Comparison of ENCODE assay signal across 1 cellular context in the genomic region with DNA sequence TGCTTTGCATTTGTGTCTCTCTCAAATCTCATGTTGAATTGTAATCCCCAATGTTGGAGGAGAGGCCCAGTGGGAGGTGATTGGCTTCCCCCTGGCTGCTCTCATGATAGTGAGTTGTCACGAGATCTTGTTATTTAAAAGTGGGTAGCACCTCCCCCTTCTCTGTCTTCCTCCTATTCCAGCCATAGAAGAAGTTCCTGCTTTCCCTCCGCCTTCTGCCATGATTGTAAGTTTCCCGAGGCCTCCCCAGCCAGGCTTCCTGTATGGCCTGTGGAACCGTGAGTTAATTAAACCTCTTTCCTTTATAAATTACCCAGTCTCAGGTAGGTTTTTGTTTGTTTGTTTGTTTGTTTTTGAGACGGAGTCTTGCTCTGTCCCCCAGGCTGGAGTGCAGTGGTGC.
TF ChIP-seq lines count a peak whose summit lies in the region.

No MANE protein-coding gene starts in this region.

TF ChIP-seq in K562, 482 proteins besides CTCF, POLR2A, EP300 and RAD21:
- TF ChIP-seq CHD2 (IDR thresholded peaks at IDR 0.05; ENCODE audit: low read depth, low read length) (peak; percentile 68; the same call in 1 of the 2 replicates), POLR2H (tag; IDR thresholded peaks at IDR 0.05; ENCODE audit: low read depth) (peak; percentile 85), ARID4B (CRISPR knock-in tag; IDR thresholded peaks at IDR 0.05) (no peak), OTX1 (CRISPR knock-in tag; IDR thresholded peaks at IDR 0.05) (0 out of 2 replicates have a peak, but pooled peaks have one; percentile 14), DNMT1 (IDR thresholded peaks at IDR 0.05) (no peak), ZNF766 (CRISPR knock-in tag; conservative IDR thresholded peaks at IDR 0.05) (peak; percentile 71), L3MBTL2 (IDR thresholded peaks at IDR 0.05) (peak; percentile 56), SETDB1 (IDR thresholded peaks at IDR 0.05; ENCODE audit: low read length) (no peak), VEZF1 (CRISPR knock-in tag; IDR thresholded peaks at IDR 0.05) (peak; percentile 51; the same call in 1 of the 2 replicates), TFE3 (CRISPR knock-in tag; IDR thresholded peaks at IDR 0.05) (peak; percentile 33)
- TF ChIP-seq, protein P1, sequence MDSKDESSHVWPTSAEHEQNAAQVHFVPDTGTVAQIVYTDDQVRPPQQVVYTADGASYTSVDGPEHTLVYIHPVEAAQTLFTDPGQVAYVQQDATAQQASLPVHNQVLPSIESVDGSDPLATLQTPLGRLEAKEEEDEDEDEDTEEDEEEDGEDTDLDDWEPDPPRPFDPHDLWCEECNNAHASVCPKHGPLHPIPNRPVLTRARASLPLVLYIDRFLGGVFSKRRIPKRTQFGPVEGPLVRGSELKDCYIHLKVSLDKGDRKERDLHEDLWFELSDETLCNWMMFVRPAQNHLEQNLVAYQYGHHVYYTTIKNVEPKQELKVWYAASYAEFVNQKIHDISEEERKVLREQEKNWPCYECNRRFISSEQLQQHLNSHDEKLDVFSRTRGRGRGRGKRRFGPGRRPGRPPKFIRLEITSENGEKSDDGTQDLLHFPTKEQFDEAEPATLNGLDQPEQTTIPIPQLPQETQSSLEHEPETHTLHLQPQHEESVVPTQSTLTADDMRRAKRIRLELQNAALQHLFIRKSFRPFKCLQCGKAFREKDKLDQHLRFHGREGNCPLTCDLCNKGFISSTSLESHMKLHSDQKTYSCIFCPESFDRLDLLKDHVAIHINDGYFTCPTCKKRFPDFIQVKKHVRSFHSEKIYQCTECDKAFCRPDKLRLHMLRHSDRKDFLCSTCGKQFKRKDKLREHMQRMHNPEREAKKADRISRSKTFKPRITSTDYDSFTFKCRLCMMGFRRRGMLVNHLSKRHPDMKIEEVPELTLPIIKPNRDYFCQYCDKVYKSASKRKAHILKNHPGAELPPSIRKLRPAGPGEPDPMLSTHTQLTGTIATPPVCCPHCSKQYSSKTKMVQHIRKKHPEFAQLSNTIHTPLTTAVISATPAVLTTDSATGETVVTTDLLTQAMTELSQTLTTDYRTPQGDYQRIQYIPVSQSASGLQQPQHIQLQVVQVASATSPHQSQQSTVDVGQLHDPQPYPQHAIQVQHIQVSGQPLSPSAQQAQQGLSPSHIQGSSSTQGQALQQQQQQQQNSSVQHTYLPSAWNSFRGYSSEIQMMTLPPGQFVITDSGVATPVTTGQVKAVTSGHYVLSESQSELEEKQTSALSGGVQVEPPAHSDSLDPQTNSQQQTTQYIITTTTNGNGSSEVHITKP (IDR thresholded peaks at IDR 0.05; ENCODE audit: partially characterized antibody): peak; percentile 27
- TF ChIP-seq, protein P2, sequence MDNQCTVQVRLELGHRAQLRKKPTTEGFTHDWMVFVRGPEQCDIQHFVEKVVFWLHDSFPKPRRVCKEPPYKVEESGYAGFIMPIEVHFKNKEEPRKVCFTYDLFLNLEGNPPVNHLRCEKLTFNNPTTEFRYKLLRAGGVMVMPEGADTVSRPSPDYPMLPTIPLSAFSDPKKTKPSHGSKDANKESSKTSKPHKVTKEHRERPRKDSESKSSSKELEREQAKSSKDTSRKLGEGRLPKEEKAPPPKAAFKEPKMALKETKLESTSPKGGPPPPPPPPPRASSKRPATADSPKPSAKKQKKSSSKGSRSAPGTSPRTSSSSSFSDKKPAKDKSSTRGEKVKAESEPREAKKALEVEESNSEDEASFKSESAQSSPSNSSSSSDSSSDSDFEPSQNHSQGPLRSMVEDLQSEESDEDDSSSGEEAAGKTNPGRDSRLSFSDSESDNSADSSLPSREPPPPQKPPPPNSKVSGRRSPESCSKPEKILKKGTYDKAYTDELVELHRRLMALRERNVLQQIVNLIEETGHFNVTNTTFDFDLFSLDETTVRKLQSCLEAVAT (IDR thresholded peaks at IDR 0.05): no peak
